ENCODE assay signal across 11 cellular contexts in genomic region chr21:28746166-28746565, GRCh38.
A peak's percentile ranks its signal among the peaks of the same experiment; 100 is the strongest.
DNase-seq lines count a peak whose midpoint lies in the region; ATAC-seq, FAIRE-seq and TF ChIP-seq lines count a peak whose summit lies in the region.
"Had no signal": no experiment of that assay in that cellular context is flagged by ENCODE, and none has a peak within 500 bp of the region (broad histone marks: within the 10 kb centered on the region; RNA-seq: fewer than 3 reads in every experiment).

No MANE protein-coding gene starts in this region.

- H3K4me3 ChIP-seq in IMR-90 (ENCODE audit: insufficient read depth, low read depth, low read length) (no peak overlapping the region), Panc1 (ENCODE audit: low read depth in 2 of 2, low read length in 2 of 2) (no peak overlapping the region), bronchial epithelial cell (ENCODE audit: low read depth, low read length) (no peak overlapping the region), trophoblast cell (ENCODE audit: low read depth, low read length) (no peak overlapping the region), upper lobe of right lung (no peak overlapping the region), Caco-2 (ENCODE audit: low read depth, low read length) (no peak overlapping the region)

- no peaks in the 10 kb centered on the region for H3K27me3 ChIP-seq in IMR-90 (ENCODE audit: control insufficient read depth, insufficient read depth, low read length)
- H3K27me3 ChIP-seq in Panc1 (ENCODE audit: control insufficient read depth, insufficient read depth, low read length): no peaks in the 10 kb centered on the region
- H3K27me3 ChIP-seq in bronchial epithelial cell (ENCODE audit: control insufficient read depth, insufficient read depth, low read length): no peaks in the 10 kb centered on the region
- H3K27me3 ChIP-seq in trophoblast cell (ENCODE audit: insufficient read depth, low read length): no peaks in the 10 kb centered on the region
- H3K27me3 ChIP-seq in upper lobe of right lung: no peaks in the 10 kb centered on the region
- H3K27me3 ChIP-seq in Caco-2 (replicated peaks; ENCODE audit: control insufficient read depth, insufficient read depth, low read length): no peaks in the 10 kb centered on the region

- no peak overlapping the region for H3K4me2 ChIP-seq in IMR-90 (ENCODE audit: low read depth, low read length)
- H3K4me2 ChIP-seq in trophoblast cell (ENCODE audit: low read length): no peak overlapping the region

- H4K12ac ChIP-seq in trophoblast cell (ENCODE audit: low read depth, low read length): no peak overlapping the region

- peak; percentile 16 for DNase-seq in IMR-90
- DNase-seq in Panc1 (ENCODE audit: low read depth, low spot score): no peak
- peak; percentile 53 for DNase-seq in bronchial epithelial cell (ENCODE audit: low read depth)
- DNase-seq in trophoblast cell: peak; percentile 67 to 89
- DNase-seq in amygdala (lab: John Stamatoyannopoulos, UW): no peak
- DNase-seq in upper lobe of right lung: no peak
- no peak for DNase-seq in Caco-2
- no peak for DNase-seq in cerebellar cortex (ENCODE audit: low spot score)

- H2AK5ac ChIP-seq in IMR-90 (ENCODE audit: low read depth, low read length) (no peak overlapping the region), trophoblast cell (ENCODE audit: low read length) (no peak overlapping the region)

- no peaks in the 10 kb centered on the region for H4K20me1 ChIP-seq in IMR-90 (ENCODE audit: insufficient read depth, low read length)

- H3K27ac ChIP-seq in IMR-90 (ENCODE audit: insufficient read depth, low read length) (no peak overlapping the region), Panc1 (ENCODE audit: low read length) (peak overlapping the region; percentile 48; the same call in 1 of the 2 replicates), trophoblast cell (ENCODE audit: low read depth, low read length) (no peak overlapping the region), upper lobe of right lung (no peak overlapping the region)
- H3K27ac ChIP-seq: GM23248 had no signal

- H3K27ac Mint-ChIP-seq in Caco-2 (ENCODE audit: unreplicated experiment): no peak overlapping the region
- H3K27ac Mint-ChIP-seq: CD4-positive, alpha-beta memory T cell; H9 had no signal

- H3K4ac ChIP-seq in IMR-90 (ENCODE audit: low read depth, low read length) (peak overlapping the region; percentile 24; the same call in 1 of the 2 replicates), trophoblast cell (ENCODE audit: low read depth, low read length) (no peak overlapping the region)

- intact Hi-C loops in IMR-90 (cut with micrococcal nuclease): loop anchor here (10.0 kb wide), 4 partner anchors 611 to 1781 kb away; partner anchors contain the start of gene ADAMTS5
- intact Hi-C loops in Panc1 (cut with micrococcal nuclease; ENCODE audit: unreplicated experiment): loop anchor here (5.0 to 10.0 kb wide), 5 partner anchors 196 to 1899 kb away; partner anchors contain the start of gene ADAMTS1
- intact Hi-C loops in upper lobe of right lung (cut with DNase I): loop anchor here (10.0 kb wide), 1 partner anchor 1041 kb away; no protein-coding TSS in a partner anchor
- intact Hi-C loops in Caco-2 (cut with micrococcal nuclease; ENCODE audit: unreplicated experiment): loop anchor here (10.0 kb wide), 2 partner anchors 651 to 1041 kb away; no protein-coding TSS in a partner anchor

- no CpG with 5 or more reads among the region's 4 CpGs for WGBS in IMR-90 (ENCODE audit: extremely low coverage in 2 of 2, insufficient read length in 1 of 2), 2 experiments
- no CpG with 5 or more reads among the region's 4 CpGs for WGBS in trophoblast cell (ENCODE audit: extremely low coverage, insufficient coverage, insufficient read length)

- POLR2A ChIA-PET in IMR-90 (lab: Charles Lee; ENCODE audit: unreplicated experiment) (no interaction called here), Panc1 (lab: Charles Lee) (interaction anchor here (0.6 kb wide), 1 partner anchor 112 kb away, joined by 3 read pairs; no protein-coding TSS in a partner anchor), Caco-2 (lab: Charles Lee) (no interaction called here)

- no peak for TF ChIP-seq RAD21 in IMR-90 (IDR thresholded peaks at IDR 0.05; ENCODE audit: low read length)

- no peak overlapping the region for H3K23ac ChIP-seq in IMR-90 (ENCODE audit: low read depth, low read length)
- H3K23ac ChIP-seq in trophoblast cell (ENCODE audit: low read length): no peak overlapping the region

- no peak overlapping the region for H2AFZ ChIP-seq in IMR-90 (replicated peaks; ENCODE audit: low read length, poor library complexity)
- H2AFZ ChIP-seq in trophoblast cell (ENCODE audit: insufficient read depth, low read length, poor library complexity): no peak overlapping the region

- ATAC-seq in IMR-90 (ENCODE audit: low read depth): peak; percentile 12; the same call in 1 of the 2 replicates
- ATAC-seq in Panc1: no peak
- no peak for ATAC-seq in upper lobe of right lung

- no peak overlapping the region for H3K56ac ChIP-seq in IMR-90 (ENCODE audit: extremely low read depth, insufficient read depth, low read length)

- H3K18ac ChIP-seq in IMR-90 (ENCODE audit: low read depth, low read length) (peak overlapping the region; percentile 2; the same call in 1 of the 2 replicates), trophoblast cell (ENCODE audit: low read length) (no peak overlapping the region)

- no peak overlapping the region for H3K4me3 Mint-ChIP-seq in Caco-2 (ENCODE audit: unreplicated experiment)
- H3K4me3 Mint-ChIP-seq: CD4-positive, alpha-beta memory T cell; H9 had no signal

- BruUV-seq in IMR-90 (replicated peaks; lab: Mats Ljungman, UMichigan) (no TSS peak), Panc1 (replicated peaks; lab: Mats Ljungman, UMichigan) (no TSS peak), Caco-2 (replicated peaks; lab: Mats Ljungman, UMichigan) (no TSS peak)

- no peaks in the 10 kb centered on the region for H3K4me1 Mint-ChIP-seq in Caco-2 (ENCODE audit: low read depth, unreplicated experiment)
- H3K4me1 Mint-ChIP-seq: CD4-positive, alpha-beta memory T cell; H9 had no signal

- no peaks in the 10 kb centered on the region; the same call in 1 of the 2 replicates for H3K9me1 ChIP-seq in IMR-90 (ENCODE audit: insufficient read depth, low read length)

- H3K4me1 ChIP-seq in IMR-90 (ENCODE audit: control insufficient read depth, insufficient read depth, low read length): peaks cover 6% of the 10 kb centered on the region
- H3K4me1 ChIP-seq in Panc1 (ENCODE audit: control insufficient read depth, insufficient read depth, low read length): no peaks in the 10 kb centered on the region; the same call in 1 of the 2 replicates
- H3K4me1 ChIP-seq in trophoblast cell (ENCODE audit: control insufficient read depth in 1 of 2, insufficient read depth in 2 of 2, low read length in 2 of 2): no peaks in the 10 kb centered on the region
- peaks cover 3% of the 10 kb centered on the region for H3K4me1 ChIP-seq in upper lobe of right lung
- H3K4me1 ChIP-seq in Caco-2: no peaks in the 10 kb centered on the region

- H3K36me3 Mint-ChIP-seq in Caco-2 (ENCODE audit: insufficient read depth, unreplicated experiment): no peaks in the 10 kb centered on the region
- H3K36me3 Mint-ChIP-seq: CD4-positive, alpha-beta memory T cell had no signal

- in situ Hi-C loops in IMR-90 (cut with MboI; ENCODE audit: low sequenced_read_pairs) (loop anchor here (5.0 to 25.0 kb wide), 5 partner anchors 409 to 1899 kb away; partner anchors contain the start of gene ADAMTS1), Panc1 (cut with HindIII; ENCODE audit: low pct_unique_long_range_greater_than_20kb, low sequenced_read_pairs) (no loop called here)

- H2AK9ac ChIP-seq in IMR-90 (replicated peaks; ENCODE audit: low read depth, low read length, poor library complexity): no peak overlapping the region

- H2BK120ac ChIP-seq in IMR-90 (ENCODE audit: low read depth, low read length): 0 out of 2 replicates have a peak overlapping the region, but pooled peaks have one; percentile 9
- H2BK120ac ChIP-seq in trophoblast cell (ENCODE audit: insufficient read depth, low read length, poor library complexity): no peak overlapping the region

- CTCF ChIA-PET in IMR-90 (lab: Yijun Ruan, JAX): interaction anchor here (0.7 to 2.6 kb wide), 14 partner anchors 9 to 1932 kb away, joined by 3 to 19 read pairs (median 5); no protein-coding TSS in a partner anchor
- CTCF ChIA-PET in Panc1 (lab: Charles Lee): interaction anchor here (0.6 to 1.7 kb wide), 4 partner anchors 70 to 1045 kb away, joined by 3 to 8 read pairs (median 4); no protein-coding TSS in a partner anchor
- CTCF ChIA-PET in Caco-2 (lab: Charles Lee): interaction anchor here (0.6 to 1.7 kb wide), 18 partner anchors 11 to 1384 kb away, joined by 3 to 38 read pairs (median 4); no protein-coding TSS in a partner anchor

- no peak overlapping the region for H3K9ac ChIP-seq in IMR-90 (ENCODE audit: low read depth, low read length)
- no peak overlapping the region for H3K9ac ChIP-seq in trophoblast cell (ENCODE audit: low read length)

- no peak overlapping the region for H2BK12ac ChIP-seq in trophoblast cell (ENCODE audit: low read length)

- no peaks in the 10 kb centered on the region for H3K79me2 ChIP-seq in trophoblast cell (ENCODE audit: control insufficient read depth, insufficient read depth, low read length, poor library complexity)

- 0 out of 3 replicates have a peak overlapping the region, but pooled peaks have one; percentile 0 for H2BK15ac ChIP-seq in IMR-90 (ENCODE audit: low read depth, low read length)

- H3K36me3 ChIP-seq in IMR-90 (ENCODE audit: control insufficient read depth, insufficient read depth, low read length): no peaks in the 10 kb centered on the region
- no peaks in the 10 kb centered on the region for H3K36me3 ChIP-seq in Panc1 (ENCODE audit: control insufficient read depth, insufficient read depth, low read length)
- no peaks in the 10 kb centered on the region for H3K36me3 ChIP-seq in bronchial epithelial cell (ENCODE audit: control insufficient read depth, insufficient read depth, low read length)
- no peaks in the 10 kb centered on the region for H3K36me3 ChIP-seq in trophoblast cell (ENCODE audit: control insufficient read depth in 1 of 2, insufficient read depth in 2 of 2, low read length in 2 of 2)
- no peaks in the 10 kb centered on the region for H3K36me3 ChIP-seq in upper lobe of right lung
- H3K36me3 ChIP-seq in Caco-2 (ENCODE audit: control insufficient read depth, insufficient read depth, low read length): no peaks in the 10 kb centered on the region

- dilution Hi-C loops in IMR-90 (cut with HindIII; ENCODE audit: low sequenced_read_pairs, unreplicated experiment): no loop called here

- H2BK20ac ChIP-seq in IMR-90 (ENCODE audit: low read depth, low read length): peak overlapping the region; percentile 16; the same call in 1 of the 2 replicates

- H3K79me1 ChIP-seq in IMR-90 (ENCODE audit: low read depth in 1 of 2, low read length in 2 of 2) (no peaks in the 10 kb centered on the region), trophoblast cell (ENCODE audit: low read length) (peaks cover 2% of the 10 kb centered on the region)

- no peak for TF ChIP-seq POLR2A in IMR-90 (IDR thresholded peaks at IDR 0.05; ENCODE audit: low read depth, low read length)

- TF ChIP-seq CTCF in IMR-90 (conservative IDR thresholded peaks at IDR 0.05; ENCODE audit: low read depth, low read length) (no peak), Panc1 (IDR thresholded peaks at IDR 0.05) (no peak), bronchial epithelial cell (IDR thresholded peaks at IDR 0.05; ENCODE audit: insufficient read depth, low read length, severe bottlenecking) (no peak), upper lobe of right lung (IDR thresholded peaks at IDR 0.05) (no peak), Caco-2 (IDR thresholded peaks at IDR 0.05; ENCODE audit: insufficient read depth in 1 of 2, low read depth in 1 of 2, low read length in 1 of 2, severe bottlenecking in 1 of 2, unreplicated experiment in 1 of 2) (no peak)

- peak overlapping the region; percentile 1; the same call in 1 of the 2 replicates for H4K5ac ChIP-seq in IMR-90 (ENCODE audit: low read depth, low read length)

- H3K27me3 Mint-ChIP-seq in Caco-2 (ENCODE audit: insufficient read depth, unreplicated experiment): no peaks in the 10 kb centered on the region
- H3K27me3 Mint-ChIP-seq: CD4-positive, alpha-beta memory T cell had no signal

- H3K9me3 Mint-ChIP-seq in Caco-2 (ENCODE audit: unreplicated experiment): peaks cover 10% of the 10 kb centered on the region

- H4K91ac ChIP-seq in IMR-90 (ENCODE audit: insufficient read depth, low read depth, low read length) (no peak overlapping the region; the same call in 1 of the 2 replicates), trophoblast cell (ENCODE audit: low read depth, low read length) (no peak overlapping the region)

- H4K8ac ChIP-seq in IMR-90 (ENCODE audit: low read depth in 2 of 2, low read length in 2 of 2): no peak overlapping the region
- no peak overlapping the region for H4K8ac ChIP-seq in trophoblast cell (ENCODE audit: low read depth, low read length)

- FAIRE-seq in bronchial epithelial cell (lab: Jason Lieb, UNC): no peak

- H2BK5ac ChIP-seq in IMR-90 (ENCODE audit: low read depth, low read length, poor library complexity, severe bottlenecking) (no peak overlapping the region), trophoblast cell (ENCODE audit: low read depth, low read length, poor library complexity) (no peak overlapping the region)

- H3K14ac ChIP-seq in IMR-90 (replicated peaks; ENCODE audit: low read depth, low read length) (0 out of 2 replicates have a peak overlapping the region, but pooled peaks have one; percentile 50), trophoblast cell (ENCODE audit: low read length) (no peak overlapping the region)

- H3K9me3 ChIP-seq in IMR-90 (ENCODE audit: control insufficient read depth, insufficient read depth, low read length) (no peaks in the 10 kb centered on the region), Panc1 (ENCODE audit: control insufficient read depth, insufficient read depth, low read depth, low read length) (no peaks in the 10 kb centered on the region), trophoblast cell (ENCODE audit: insufficient read depth, low read depth, low read length) (no peaks in the 10 kb centered on the region), upper lobe of right lung (no peaks in the 10 kb centered on the region), Caco-2 (no peaks in the 10 kb centered on the region)

Comparison
In these comparisons a context has a peak if more than half of its experiments do, and no peak if none do; other contexts are left out.
1. DNase-seq: peak in IMR-90 (single experiment), bronchial epithelial cell (single experiment) and trophoblast cell (2 of 2); none in Panc1 (single experiment), amygdala (0 of 56), upper lobe of right lung (single experiment), Caco-2 (0 of 2) and cerebellar cortex (single experiment).